8 cellular contexts compared by ENCODE assay signal in genomic region chr1:101237229-101237837, GRCh38. TPM values are rescaled to one million over a fixed set of nuclear protein-coding genes. Genes with fewer than 3 reads are reported as not detected.
DNase-seq lines count a peak whose midpoint lies in the region; ATAC-seq and TF ChIP-seq lines count a peak whose summit lies in the region.

No MANE protein-coding gene starts in this region.

- H3K4me3 Mint-ChIP-seq in T-helper 17 cell: peak overlapping the region; percentile 100

- peak overlapping the region; percentile 100 for H3K27ac Mint-ChIP-seq in T-helper 17 cell

- peaks cover 26% of the 10 kb centered on the region for H3K36me3 Mint-ChIP-seq in T-helper 17 cell (ENCODE audit: low read depth)

- H3K79me2 ChIP-seq in ACC112 (ENCODE audit: control insufficient read depth, insufficient read depth, low read length, unreplicated experiment): no peaks in the 10 kb centered on the region

- no peaks in the 10 kb centered on the region for H3K27me3 Mint-ChIP-seq in T-helper 17 cell

- H3K27ac ChIP-seq in ACC112 (ENCODE audit: low read depth, low read length) (no peak overlapping the region), duodenal mucosa (ENCODE audit: low read depth, low read length) (no peak overlapping the region)

- H3K9ac ChIP-seq in duodenal mucosa (ENCODE audit: low read depth in 1 of 2, low read length in 2 of 2) (peak overlapping the region; percentile 8 to 57), mucosa of stomach (ENCODE audit: low read length) (peak overlapping the region; percentile 23)

- peak overlapping the region; percentile 96 for H2AFZ ChIP-seq in ACC112 (ENCODE audit: low read length, unreplicated experiment)

- no peaks in the 10 kb centered on the region for H3K9me3 ChIP-seq in T-helper 17 cell (ENCODE audit: control insufficient read depth, low read length, poor library complexity, severe bottlenecking)
- no peaks in the 10 kb centered on the region for H3K9me3 ChIP-seq in duodenal mucosa (ENCODE audit: control insufficient read depth in 1 of 2, low read length in 2 of 2)
- H3K9me3 ChIP-seq in mucosa of stomach (ENCODE audit: control insufficient read depth, low read length): no peaks in the 10 kb centered on the region

- H3K4me1 ChIP-seq in ACC112 (ENCODE audit: control insufficient read depth, insufficient read depth, low read length, unreplicated experiment) (peaks cover 5% of the 10 kb centered on the region), duodenal mucosa (ENCODE audit: control insufficient read depth in 1 of 2, insufficient read depth in 2 of 2, low read length in 2 of 2) (peaks cover 6 to 21% of the 10 kb centered on the region in 2 donors), mucosa of stomach (ENCODE audit: control insufficient read depth, insufficient read depth, low read length) (peaks cover 19% of the 10 kb centered on the region)

- H3K27me3 ChIP-seq in ACC112 (ENCODE audit: insufficient read depth, low read length) (no peaks in the 10 kb centered on the region), duodenal mucosa (ENCODE audit: control insufficient read depth in 1 of 2, insufficient read depth in 2 of 2, low read length in 2 of 2) (peaks cover 14 to 37% of the 10 kb centered on the region in 2 donors), mucosa of stomach (ENCODE audit: control insufficient read depth, insufficient read depth, low read length) (peaks cover 49% of the 10 kb centered on the region)

- DNase-seq in GM10266 (ENCODE audit: extremely low spot score) (peak; percentile 14), T-helper 17 cell (no peak), NCI-H2227 (lab: John Stamatoyannopoulos, UW; ENCODE audit: unreplicated experiment) (no peak)

- ATAC-seq in T-helper 17 cell (no peak), HG03045 (IDR thresholded peaks at IDR 0.05; ENCODE audit: unreplicated experiment) (no peak), HG03439 (IDR thresholded peaks at IDR 0.05; ENCODE audit: unreplicated experiment) (no peak)

- TF ChIP-seq CTCF in GM10266 (IDR thresholded peaks at IDR 0.05; ENCODE audit: control insufficient read depth, insufficient read depth, low read depth, missing control alignments): no peak

- peak overlapping the region; percentile 88 for H3K4me3 ChIP-seq in ACC112 (ENCODE audit: low read depth, low read length)
- peak overlapping the region; percentile 74 to 76 for H3K4me3 ChIP-seq in duodenal mucosa (ENCODE audit: low read depth in 1 of 2, low read length in 2 of 2)
- peak overlapping the region; percentile 1 for H3K4me3 ChIP-seq in mucosa of stomach (ENCODE audit: low read length)

- peaks cover 54% of the 10 kb centered on the region for H3K4me1 Mint-ChIP-seq in T-helper 17 cell

- H3K36me3 ChIP-seq in ACC112 (ENCODE audit: insufficient read depth, low read length) (no peaks in the 10 kb centered on the region), duodenal mucosa (ENCODE audit: control insufficient read depth in 1 of 2, insufficient read depth in 2 of 2, low read length in 2 of 2) (no peaks in the 10 kb centered on the region), mucosa of stomach (ENCODE audit: control insufficient read depth, insufficient read depth, low read length) (no peaks in the 10 kb centered on the region)

RNA-seq across cellular contexts. Expression of gene S1PR1, which starts 0.5 kb away (rescaled TPM):
- total RNA-seq in T-helper 17 cell: 100 to 1,000 TPM; 157 to 226 TPM

Comparison
In these comparisons a context has a peak if more than half of its experiments do, and no peak if none do; other contexts are left out.
1. H3K4me3 ChIP-seq: peak in every context shown above with its lines; median percentile 88 in ACC112; 75 in duodenal mucosa; 1 in mucosa of stomach.